In the genomic region with DNA sequence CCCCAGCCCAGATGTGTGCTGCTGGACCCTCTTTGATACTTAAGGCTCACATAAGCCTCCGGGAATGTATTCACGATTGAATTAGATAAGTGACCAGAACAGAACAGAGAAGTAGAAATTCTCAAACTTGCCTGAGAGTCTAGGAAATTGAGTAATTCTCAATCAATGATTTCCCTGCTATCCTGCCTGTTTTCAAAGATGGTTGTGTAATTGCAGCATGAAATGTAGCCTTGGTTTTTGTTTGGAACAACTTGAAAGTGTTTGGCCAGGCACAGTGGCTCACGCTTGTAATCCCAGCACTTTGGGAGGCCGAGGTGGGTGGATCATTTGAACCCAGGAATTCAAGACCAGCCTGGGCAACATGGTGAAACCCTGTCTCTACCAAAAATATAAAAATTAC, we compare ENCODE assay signal across 15 cellular contexts. TPM values are rescaled to one million over a fixed set of nuclear protein-coding genes. Genes with fewer than 3 reads are reported as not detected.
DNase-seq lines count a peak whose midpoint lies in the region; ATAC-seq and TF ChIP-seq lines count a peak whose summit lies in the region.
"Had no signal": no experiment of that assay in that cellular context is flagged by ENCODE, and none has a peak within 500 bp of the region (broad histone marks: within the 10 kb centered on the region; RNA-seq: fewer than 3 reads in every experiment).

No MANE protein-coding gene starts in this region.

- peaks cover 22% of the 10 kb centered on the region for H3K36me3 Mint-ChIP-seq in T-cell

- H3K27ac Mint-ChIP-seq in T-cell: peak overlapping the region in 1 of 2 donors; percentile 6

- POLR2A ChIA-PET in T-cell (lab: Charles Lee): no interaction called here

- H3K36me3 ChIP-seq in cardiac muscle cell (peaks cover 38% of the 10 kb centered on the region), brain microvascular endothelial cell (replicated peaks) (peaks cover 18% of the 10 kb centered on the region), liver (ENCODE audit: control insufficient read depth in 4 of 4, insufficient read depth in 3 of 4, low read depth in 1 of 4, low read length in 3 of 4) (peaks cover 5 to 13% (median 10%) of the 10 kb centered on the region in 4 donors), thyroid gland (peaks cover 0 to 14% of the 10 kb centered on the region in 2 donors)

- H3K27ac ChIP-seq in cardiac muscle cell (peak overlapping the region; percentile 85), brain microvascular endothelial cell (peak overlapping the region; percentile 94), liver (ENCODE audit: low read depth in 1 of 2, low read length in 2 of 2) (peak overlapping the region; percentile 38 to 63), thyroid gland (peak overlapping the region in 2 of 3 donors; percentile 75 to 88)

- CTCF ChIA-PET in T-cell (lab: Charles Lee): no interaction called here

- H3K27me3 Mint-ChIP-seq in T-cell: no peaks in the 10 kb centered on the region
- H3K27me3 Mint-ChIP-seq: progenitor cell of endocrine pancreas had no signal

- ATAC-seq in Right ventricle myocardium superior (ENCODE audit: poor library complexity) (no peak), HG03520 (IDR thresholded peaks at IDR 0.05; ENCODE audit: unreplicated experiment) (no peak), T-cell (replicated peaks in 1 of 4) (no peak)
- ATAC-seq: K562 had no signal

- H3K4me3 Mint-ChIP-seq in T-cell: no peak overlapping the region

- peaks cover 8% of the 10 kb centered on the region for H3K4me1 ChIP-seq in cardiac muscle cell (ENCODE audit: low read depth)
- H3K4me1 ChIP-seq in liver (ENCODE audit: control insufficient read depth in 4 of 4, insufficient read depth in 4 of 4, low read length in 3 of 4): peaks cover 8 to 16% (median 13%) of the 10 kb centered on the region in 4 donors
- H3K4me1 ChIP-seq in thyroid gland: peaks cover 13 to 43% of the 10 kb centered on the region in 2 donors

- no peaks in the 10 kb centered on the region for H3K9me3 ChIP-seq in cardiac muscle cell (ENCODE audit: low read depth)
- peaks cover 0 to 1% (median 0%) of the 10 kb centered on the region in 4 donors for H3K9me3 ChIP-seq in liver (ENCODE audit: control insufficient read depth in 4 of 4, low read length in 3 of 4)
- H3K9me3 ChIP-seq in thyroid gland: no peaks in the 10 kb centered on the region

- H3K9ac ChIP-seq in liver (ENCODE audit: low read depth in 1 of 2, low read length in 2 of 2): no peak overlapping the region

- H3K27me3 ChIP-seq in cardiac muscle cell (no peaks in the 10 kb centered on the region), brain microvascular endothelial cell (replicated peaks) (no peaks in the 10 kb centered on the region), liver (ENCODE audit: control insufficient read depth in 4 of 4, insufficient read depth in 4 of 4, low read length in 3 of 4) (no peaks in the 10 kb centered on the region), thyroid gland (no peaks in the 10 kb centered on the region)

- peak in 1 of 2 donors; percentile 54 for DNase-seq in cardiac muscle cell (ENCODE audit: low read depth in 1 of 2, low spot score in 1 of 2)
- DNase-seq in Right ventricle myocardium superior: no peak
- DNase-seq in brain microvascular endothelial cell: no peak
- DNase-seq in thyroid gland: no peak
- no peak for DNase-seq in T-cell
- no peak for DNase-seq in hypothalamus (lab: John Stamatoyannopoulos, UW)
- DNase-seq: effector CD4-positive, alpha-beta T cell; islet precursor cell; NCI-H1105; SHP77 treated with DMSO at 0.1 percent for 48 hours had no signal

- TF ChIP-seq RAD21 in liver (IDR thresholded peaks at IDR 0.05): peak; percentile 19 to 36

- WGBS in liver: 28% methylated on average over 4 of the region's 4 CpGs
- 59 to 72% methylated on average over 4 of the region's 4 CpGs for WGBS in thyroid gland, 2 donors

- in situ Hi-C loops in brain microvascular endothelial cell (cut with HindIII; ENCODE audit: low pct_ligation_motif_present, low sequenced_read_pairs): no loop called here

- H3K4me3 ChIP-seq in cardiac muscle cell: no peak overlapping the region
- H3K4me3 ChIP-seq in brain microvascular endothelial cell (ENCODE audit: low read depth, low read length): no peak overlapping the region
- H3K4me3 ChIP-seq in liver (ENCODE audit: low read depth in 1 of 3, low read length in 3 of 3): no peak overlapping the region
- H3K4me3 ChIP-seq in thyroid gland (replicated peaks in 1 of 3): no peak overlapping the region
- H3K4me3 ChIP-seq: K562 had no signal

- no peak for TF ChIP-seq CTCF in cardiac muscle cell (IDR thresholded peaks at IDR 0.05; ENCODE audit: low read depth, low read length)
- TF ChIP-seq CTCF in brain microvascular endothelial cell (IDR thresholded peaks at IDR 0.05; ENCODE audit: low read depth, low read length, missing control alignments): no peak
- TF ChIP-seq CTCF in liver (IDR thresholded peaks at IDR 0.05; ENCODE audit: low read depth, low read length, missing input control): no peak
- TF ChIP-seq CTCF in thyroid gland (IDR thresholded peaks at IDR 0.05): no peak

- TF ChIP-seq POLR2A in thyroid gland (IDR thresholded peaks at IDR 0.05): no peak

- H3K9me3 Mint-ChIP-seq in T-cell: no peaks in the 10 kb centered on the region
- H3K9me3 Mint-ChIP-seq: activated T-helper 2 cell treated with anti-CD3 and anti-CD28 coated beads, Interferon-gamma antibody, Interleukin-2, Interleukin-4, amounts not matched to agents 10 μg/mL and 5 μg/mL and 100 μg/mL, durations not matched to agents 14 hours and 24 hours and 36 hours had no signal

- peaks cover 25 to 26% (median 25%) of the 10 kb centered on the region in 3 donors for H3K4me1 Mint-ChIP-seq in T-cell

- intact Hi-C loops in Right ventricle myocardium superior (cut with DNase I): no loop called here
- intact Hi-C loops in thyroid gland (cut with DNase I): no loop called here

TF ChIP-seq in liver, 16 proteins besides CTCF, POLR2A, EP300 and RAD21:
- TF ChIP-seq SP1 (IDR thresholded peaks at IDR 0.05): peak; percentile 29
- no peak for TF ChIP-seq FOXA1 (IDR thresholded peaks at IDR 0.05)
- TF ChIP-seq YY1 (IDR thresholded peaks at IDR 0.05): peak; percentile 51
- peak; percentile 44 to 47 for TF ChIP-seq RXRA (IDR thresholded peaks at IDR 0.05)
- TF ChIP-seq TAF1 (conservative IDR thresholded peaks at IDR 0.05): no peak
- TF ChIP-seq, protein P1, sequence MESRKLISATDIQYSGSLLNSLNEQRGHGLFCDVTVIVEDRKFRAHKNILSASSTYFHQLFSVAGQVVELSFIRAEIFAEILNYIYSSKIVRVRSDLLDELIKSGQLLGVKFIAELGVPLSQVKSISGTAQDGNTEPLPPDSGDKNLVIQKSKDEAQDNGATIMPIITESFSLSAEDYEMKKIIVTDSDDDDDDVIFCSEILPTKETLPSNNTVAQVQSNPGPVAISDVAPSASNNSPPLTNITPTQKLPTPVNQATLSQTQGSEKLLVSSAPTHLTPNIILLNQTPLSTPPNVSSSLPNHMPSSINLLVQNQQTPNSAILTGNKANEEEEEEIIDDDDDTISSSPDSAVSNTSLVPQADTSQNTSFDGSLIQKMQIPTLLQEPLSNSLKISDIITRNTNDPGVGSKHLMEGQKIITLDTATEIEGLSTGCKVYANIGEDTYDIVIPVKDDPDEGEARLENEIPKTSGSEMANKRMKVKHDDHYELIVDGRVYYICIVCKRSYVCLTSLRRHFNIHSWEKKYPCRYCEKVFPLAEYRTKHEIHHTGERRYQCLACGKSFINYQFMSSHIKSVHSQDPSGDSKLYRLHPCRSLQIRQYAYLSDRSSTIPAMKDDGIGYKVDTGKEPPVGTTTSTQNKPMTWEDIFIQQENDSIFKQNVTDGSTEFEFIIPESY (IDR thresholded peaks at IDR 0.05): peak; percentile 41
- peak in 1 of 2 donors; percentile 7 for TF ChIP-seq JUND (IDR thresholded peaks at IDR 0.05)
- no peak for TF ChIP-seq NR2F2 (IDR thresholded peaks at IDR 0.05)
- TF ChIP-seq HNF4G (IDR thresholded peaks at IDR 0.05): no peak
- peak; percentile 52 to 54 for TF ChIP-seq HNF4A (conservative IDR thresholded peaks at IDR 0.05)
- TF ChIP-seq, protein P2, sequence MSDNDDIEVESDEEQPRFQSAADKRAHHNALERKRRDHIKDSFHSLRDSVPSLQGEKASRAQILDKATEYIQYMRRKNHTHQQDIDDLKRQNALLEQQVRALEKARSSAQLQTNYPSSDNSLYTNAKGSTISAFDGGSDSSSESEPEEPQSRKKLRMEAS (IDR thresholded peaks at IDR 0.05): peak; percentile 55
- TF ChIP-seq, protein P3, sequence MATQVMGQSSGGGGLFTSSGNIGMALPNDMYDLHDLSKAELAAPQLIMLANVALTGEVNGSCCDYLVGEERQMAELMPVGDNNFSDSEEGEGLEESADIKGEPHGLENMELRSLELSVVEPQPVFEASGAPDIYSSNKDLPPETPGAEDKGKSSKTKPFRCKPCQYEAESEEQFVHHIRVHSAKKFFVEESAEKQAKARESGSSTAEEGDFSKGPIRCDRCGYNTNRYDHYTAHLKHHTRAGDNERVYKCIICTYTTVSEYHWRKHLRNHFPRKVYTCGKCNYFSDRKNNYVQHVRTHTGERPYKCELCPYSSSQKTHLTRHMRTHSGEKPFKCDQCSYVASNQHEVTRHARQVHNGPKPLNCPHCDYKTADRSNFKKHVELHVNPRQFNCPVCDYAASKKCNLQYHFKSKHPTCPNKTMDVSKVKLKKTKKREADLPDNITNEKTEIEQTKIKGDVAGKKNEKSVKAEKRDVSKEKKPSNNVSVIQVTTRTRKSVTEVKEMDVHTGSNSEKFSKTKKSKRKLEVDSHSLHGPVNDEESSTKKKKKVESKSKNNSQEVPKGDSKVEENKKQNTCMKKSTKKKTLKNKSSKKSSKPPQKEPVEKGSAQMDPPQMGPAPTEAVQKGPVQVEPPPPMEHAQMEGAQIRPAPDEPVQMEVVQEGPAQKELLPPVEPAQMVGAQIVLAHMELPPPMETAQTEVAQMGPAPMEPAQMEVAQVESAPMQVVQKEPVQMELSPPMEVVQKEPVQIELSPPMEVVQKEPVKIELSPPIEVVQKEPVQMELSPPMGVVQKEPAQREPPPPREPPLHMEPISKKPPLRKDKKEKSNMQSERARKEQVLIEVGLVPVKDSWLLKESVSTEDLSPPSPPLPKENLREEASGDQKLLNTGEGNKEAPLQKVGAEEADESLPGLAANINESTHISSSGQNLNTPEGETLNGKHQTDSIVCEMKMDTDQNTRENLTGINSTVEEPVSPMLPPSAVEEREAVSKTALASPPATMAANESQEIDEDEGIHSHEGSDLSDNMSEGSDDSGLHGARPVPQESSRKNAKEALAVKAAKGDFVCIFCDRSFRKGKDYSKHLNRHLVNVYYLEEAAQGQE (IDR thresholded peaks at IDR 0.05): no peak
- no peak for TF ChIP-seq FOXA2 (IDR thresholded peaks at IDR 0.05)

RNA-seq across cellular contexts. Expression of a gene that starts 41.2 kb away (rescaled TPM):
- total RNA-seq in cardiac muscle cell (41.7 and 58.5 TPM in 2 replicates), Right ventricle myocardium superior (25.9 TPM), liver (10 to 100 TPM; 10.5 to 20.7 TPM), thyroid gland (10 to 100 TPM; 44.7 to 65.4 (median 52.2) TPM), T-cell (10 to 100 TPM; 39.5 to 65.3 (median 59.1) TPM)
- polyA plus RNA-seq in cardiac muscle cell (32.7 and 48.3 TPM in 2 replicates), liver (10 to 100 TPM; 11.8 to 15.1 TPM)
